ENCODE assay signal across 16 cellular contexts in genomic region chr9:89410022-89410421, GRCh38.
DNase-seq lines count a peak whose midpoint lies in the region; ATAC-seq and TF ChIP-seq lines count a peak whose summit lies in the region.
"Had no signal": no experiment of that assay in that cellular context is flagged by ENCODE, and none has a peak within 500 bp of the region (broad histone marks: within the 10 kb centered on the region; RNA-seq: fewer than 3 reads in every experiment).

No MANE protein-coding gene starts in this region.

- no peaks in the 10 kb centered on the region for H3K36me3 ChIP-seq in right lobe of liver
- H3K36me3 ChIP-seq: adrenal gland, HAP-1 had no signal

- no peaks in the 10 kb centered on the region for H3K9me3 ChIP-seq in right lobe of liver
- H3K9me3 ChIP-seq: A549, adrenal gland, HAP-1 had no signal

- 70% methylated on average over 4 of the region's 8 CpGs for WGBS in right lobe of liver (ENCODE audit: insufficient coverage, low coverage, low lambda C conversion rate, missing lambda C conversion rate)

- peaks cover 85% of the 10 kb centered on the region for H3K36me3 Mint-ChIP-seq in activated CD4-positive, alpha-beta T cell treated with anti-CD3 and anti-CD28 coated beads, Interleukin-2, amount 10 ng/mL, durations not matched to agents 7 days and 5 days (ENCODE audit: low read depth)
- H3K36me3 Mint-ChIP-seq in activated T-helper 17 cell treated with anti-CD3 and anti-CD28 coated beads, Interleukin-2, amount 50 U/mL, for 72 hours (ENCODE audit: low read depth) = peaks cover 98% of the 10 kb centered on the region
- H3K36me3 Mint-ChIP-seq in natural killer cell treated with Interleukin-12 subunit alpha and Interleukin-12 subunit beta and Interleukin-15 and Interleukin-18, amount 100 ng/mL, for 72 hours = peaks cover 22% of the 10 kb centered on the region

- POLR2A ChIA-PET in activated CD4-positive, alpha-beta T cell treated with anti-CD3 and anti-CD28 coated beads, Interleukin-2, amount 10 ng/mL, durations not matched to agents 7 days and 5 days (lab: Charles Lee) = no interaction called here

- no peak for DNase-seq in activated CD4-positive, alpha-beta T cell treated with anti-CD3 and anti-CD28 coated beads, Interleukin-2, amount 10 ng/mL, durations not matched to agents 7 days and 5 days
- DNase-seq in activated CD4-positive, alpha-beta T cell treated with anti-CD3 and anti-CD28 coated beads for 4 hours = no peak
- DNase-seq in GM12865 (ENCODE audit: low read depth) (no peak), foreskin keratinocyte (no peak), right lobe of liver (no peak), erythroblast (lab: John Stamatoyannopoulos, UW) (no peak)
- no peak for DNase-seq in natural killer cell treated with Interleukin-12 subunit alpha and Interleukin-12 subunit beta and Interleukin-15 and Interleukin-18, amount 100 ng/mL, for 72 hours (ENCODE audit: low spot score)
- DNase-seq: adrenal gland, islet precursor cell, NCI-H2171, NCI-H82, spleen had no signal

- peak overlapping the region; percentile 55 for H3K4me3 Mint-ChIP-seq in activated CD4-positive, alpha-beta T cell treated with anti-CD3 and anti-CD28 coated beads, Interleukin-2, amount 10 ng/mL, durations not matched to agents 7 days and 5 days
- H3K4me3 Mint-ChIP-seq in activated T-helper 17 cell treated with anti-CD3 and anti-CD28 coated beads, Interleukin-2, amount 50 U/mL, for 72 hours = peak overlapping the region; percentile 76
- H3K4me3 Mint-ChIP-seq in natural killer cell treated with Interleukin-12 subunit alpha and Interleukin-12 subunit beta and Interleukin-15 and Interleukin-18, amount 100 ng/mL, for 72 hours = peak overlapping the region; percentile 96

- H3K4me1 ChIP-seq in foreskin keratinocyte = no peaks in the 10 kb centered on the region
- no peaks in the 10 kb centered on the region for H3K4me1 ChIP-seq in right lobe of liver
- H3K4me1 ChIP-seq: A549, HAP-1 had no signal

- H3K4me3 ChIP-seq in GM12865 (ENCODE audit: low read depth, low read length) (peak overlapping the region; percentile 26; the same call in 1 of the 2 replicates), right lobe of liver (no peak overlapping the region)
- H3K4me3 ChIP-seq: A549, adrenal gland, HAP-1 had no signal

- CTCF ChIA-PET in activated CD4-positive, alpha-beta T cell treated with anti-CD3 and anti-CD28 coated beads, Interleukin-2, amount 10 ng/mL, durations not matched to agents 7 days and 5 days (lab: Charles Lee) = interaction anchor here (0.6 to 4.8 kb wide), 11 partner anchors 8 to 146 kb away, joined by 3 to 31 read pairs (median 4); no protein-coding TSS in a partner anchor

- H3K9me3 Mint-ChIP-seq in activated CD4-positive, alpha-beta T cell treated with anti-CD3 and anti-CD28 coated beads, Interleukin-2, amount 10 ng/mL, durations not matched to agents 7 days and 5 days = peaks cover 4% of the 10 kb centered on the region
- H3K9me3 Mint-ChIP-seq in activated T-helper 17 cell treated with anti-CD3 and anti-CD28 coated beads, Interleukin-2, amount 50 U/mL, for 72 hours = no peaks in the 10 kb centered on the region
- H3K9me3 Mint-ChIP-seq in natural killer cell treated with Interleukin-12 subunit alpha and Interleukin-12 subunit beta and Interleukin-15 and Interleukin-18, amount 100 ng/mL, for 72 hours = peaks cover 7% of the 10 kb centered on the region

- H3K27me3 Mint-ChIP-seq in activated CD4-positive, alpha-beta T cell treated with anti-CD3 and anti-CD28 coated beads, Interleukin-2, amount 10 ng/mL, durations not matched to agents 7 days and 5 days = no peaks in the 10 kb centered on the region
- H3K27me3 Mint-ChIP-seq in activated T-helper 17 cell treated with anti-CD3 and anti-CD28 coated beads, Interleukin-2, amount 50 U/mL, for 72 hours = no peaks in the 10 kb centered on the region
- no peaks in the 10 kb centered on the region for H3K27me3 Mint-ChIP-seq in natural killer cell treated with Interleukin-12 subunit alpha and Interleukin-12 subunit beta and Interleukin-15 and Interleukin-18, amount 100 ng/mL, for 72 hours
- H3K27me3 Mint-ChIP-seq: progenitor cell of endocrine pancreas had no signal

- ATAC-seq in activated T-helper 17 cell treated with anti-CD3 and anti-CD28 coated beads, Interleukin-2, amount 50 U/mL, for 72 hours (replicated peaks) = peak; percentile 40
- no peak for ATAC-seq in natural killer cell treated with Interleukin-12 subunit alpha and Interleukin-12 subunit beta and Interleukin-15 and Interleukin-18, amount 100 ng/mL, for 72 hours
- ATAC-seq in foreskin keratinocyte (no peak), right lobe of liver (no peak)
- ATAC-seq: A549 had no signal

- H3K27ac ChIP-seq in foreskin keratinocyte (no peak overlapping the region), right lobe of liver (no peak overlapping the region)
- H3K27ac ChIP-seq: A549, adrenal gland had no signal

- no peaks in the 10 kb centered on the region for H3K27me3 ChIP-seq in foreskin keratinocyte
- H3K27me3 ChIP-seq in right lobe of liver = no peaks in the 10 kb centered on the region
- H3K27me3 ChIP-seq: adrenal gland, spleen had no signal

- TF ChIP-seq CTCF in GM12865 (IDR thresholded peaks at IDR 0.05; ENCODE audit: insufficient read depth, low read depth, low read length, missing control alignments) = no peak
- TF ChIP-seq CTCF in foreskin keratinocyte (conservative IDR thresholded peaks at IDR 0.05) = no peak
- no peak for TF ChIP-seq CTCF in right lobe of liver (IDR thresholded peaks at IDR 0.05)

- TF ChIP-seq POLR2A in right lobe of liver (IDR thresholded peaks at IDR 0.05) = no peak
- TF ChIP-seq POLR2A in erythroblast (IDR thresholded peaks at IDR 0.05; ENCODE audit: low read length) = no peak

- peak overlapping the region; percentile 87 for H3K27ac Mint-ChIP-seq in activated CD4-positive, alpha-beta T cell treated with anti-CD3 and anti-CD28 coated beads, Interleukin-2, amount 10 ng/mL, durations not matched to agents 7 days and 5 days
- peak overlapping the region; percentile 90 for H3K27ac Mint-ChIP-seq in activated T-helper 17 cell treated with anti-CD3 and anti-CD28 coated beads, Interleukin-2, amount 50 U/mL, for 72 hours
- peak overlapping the region; percentile 92 to 96 for H3K27ac Mint-ChIP-seq in natural killer cell treated with Interleukin-12 subunit alpha and Interleukin-12 subunit beta and Interleukin-15 and Interleukin-18, amount 100 ng/mL, for 72 hours

- peaks cover 95% of the 10 kb centered on the region for H3K4me1 Mint-ChIP-seq in activated CD4-positive, alpha-beta T cell treated with anti-CD3 and anti-CD28 coated beads, Interleukin-2, amount 10 ng/mL, durations not matched to agents 7 days and 5 days
- peaks cover 61% of the 10 kb centered on the region for H3K4me1 Mint-ChIP-seq in activated T-helper 17 cell treated with anti-CD3 and anti-CD28 coated beads, Interleukin-2, amount 50 U/mL, for 72 hours
- peaks cover 72 to 82% of the 10 kb centered on the region in 2 donors for H3K4me1 Mint-ChIP-seq in natural killer cell treated with Interleukin-12 subunit alpha and Interleukin-12 subunit beta and Interleukin-15 and Interleukin-18, amount 100 ng/mL, for 72 hours (ENCODE audit: low read depth in 2 of 2)

- intact Hi-C loops in right lobe of liver (cut with DNase I) = no loop called here
